In the genomic region with DNA sequence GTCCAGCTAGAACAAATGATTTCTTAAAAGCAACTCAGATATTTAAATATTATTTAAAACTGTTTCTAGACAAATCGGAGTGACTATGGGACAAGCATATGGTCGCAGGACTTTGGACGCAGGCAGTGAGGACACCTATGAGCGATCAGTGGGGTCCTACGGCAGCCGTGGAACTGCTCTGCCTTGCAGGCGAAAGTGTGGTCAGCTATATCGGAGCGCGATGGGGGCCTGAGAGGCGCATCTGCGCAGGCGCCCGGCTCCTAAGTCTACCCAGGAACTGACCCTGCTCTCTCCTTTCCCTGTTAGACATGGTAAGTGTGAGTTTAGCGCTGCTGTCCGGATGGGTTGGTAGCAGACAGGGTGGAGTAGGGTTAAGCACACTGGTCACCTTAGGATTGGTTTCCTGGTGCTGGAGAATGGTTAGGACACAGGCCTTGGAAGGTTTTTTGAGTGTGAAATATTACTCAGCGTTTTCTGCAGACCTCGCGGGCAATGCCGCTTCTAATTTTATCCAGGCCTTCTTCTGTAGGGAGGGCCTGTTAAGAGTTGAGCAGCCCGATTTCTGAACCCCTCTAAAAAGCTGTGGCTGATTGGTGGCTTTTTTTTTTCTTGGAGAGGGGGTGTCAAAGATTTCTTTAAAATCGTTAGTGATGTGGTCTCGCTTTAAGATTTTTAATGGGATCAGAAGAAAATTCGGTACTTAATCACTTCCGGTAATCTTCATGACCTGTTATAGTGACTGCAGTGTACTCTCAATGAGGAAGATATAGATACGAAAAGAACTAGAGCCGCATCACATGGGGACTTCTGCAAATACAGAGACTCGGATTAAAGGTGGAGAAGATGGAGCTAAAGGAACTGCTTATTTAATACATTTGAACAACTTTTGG, we compare ENCODE assay signal across 1 cellular context.
TF ChIP-seq lines count a peak whose summit lies in the region.

A gene (plus strand): TSS at position 293 of the 890 bp plus-strand sequence. CDS start 16 bp downstream, at position 309.

TF ChIP-seq in HCT116, 20 proteins besides CTCF, POLR2A, EP300 and RAD21 (continued from another document):
- TF ChIP-seq, protein P1, sequence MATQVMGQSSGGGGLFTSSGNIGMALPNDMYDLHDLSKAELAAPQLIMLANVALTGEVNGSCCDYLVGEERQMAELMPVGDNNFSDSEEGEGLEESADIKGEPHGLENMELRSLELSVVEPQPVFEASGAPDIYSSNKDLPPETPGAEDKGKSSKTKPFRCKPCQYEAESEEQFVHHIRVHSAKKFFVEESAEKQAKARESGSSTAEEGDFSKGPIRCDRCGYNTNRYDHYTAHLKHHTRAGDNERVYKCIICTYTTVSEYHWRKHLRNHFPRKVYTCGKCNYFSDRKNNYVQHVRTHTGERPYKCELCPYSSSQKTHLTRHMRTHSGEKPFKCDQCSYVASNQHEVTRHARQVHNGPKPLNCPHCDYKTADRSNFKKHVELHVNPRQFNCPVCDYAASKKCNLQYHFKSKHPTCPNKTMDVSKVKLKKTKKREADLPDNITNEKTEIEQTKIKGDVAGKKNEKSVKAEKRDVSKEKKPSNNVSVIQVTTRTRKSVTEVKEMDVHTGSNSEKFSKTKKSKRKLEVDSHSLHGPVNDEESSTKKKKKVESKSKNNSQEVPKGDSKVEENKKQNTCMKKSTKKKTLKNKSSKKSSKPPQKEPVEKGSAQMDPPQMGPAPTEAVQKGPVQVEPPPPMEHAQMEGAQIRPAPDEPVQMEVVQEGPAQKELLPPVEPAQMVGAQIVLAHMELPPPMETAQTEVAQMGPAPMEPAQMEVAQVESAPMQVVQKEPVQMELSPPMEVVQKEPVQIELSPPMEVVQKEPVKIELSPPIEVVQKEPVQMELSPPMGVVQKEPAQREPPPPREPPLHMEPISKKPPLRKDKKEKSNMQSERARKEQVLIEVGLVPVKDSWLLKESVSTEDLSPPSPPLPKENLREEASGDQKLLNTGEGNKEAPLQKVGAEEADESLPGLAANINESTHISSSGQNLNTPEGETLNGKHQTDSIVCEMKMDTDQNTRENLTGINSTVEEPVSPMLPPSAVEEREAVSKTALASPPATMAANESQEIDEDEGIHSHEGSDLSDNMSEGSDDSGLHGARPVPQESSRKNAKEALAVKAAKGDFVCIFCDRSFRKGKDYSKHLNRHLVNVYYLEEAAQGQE (IDR thresholded peaks at IDR 0.05; ENCODE audit: low read depth), result no peak
- TF ChIP-seq, protein P2, sequence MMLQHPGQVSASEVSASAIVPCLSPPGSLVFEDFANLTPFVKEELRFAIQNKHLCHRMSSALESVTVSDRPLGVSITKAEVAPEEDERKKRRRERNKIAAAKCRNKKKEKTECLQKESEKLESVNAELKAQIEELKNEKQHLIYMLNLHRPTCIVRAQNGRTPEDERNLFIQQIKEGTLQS (IDR thresholded peaks at IDR 0.05), result no peak
- peak; percentile 100 for TF ChIP-seq POLR2AphosphoS5 (IDR thresholded peaks at IDR 0.05; ENCODE audit: low read depth, low read length)
TF ChIP-seq in HCT116: peak in this region for 9.
